In the genomic region with DNA sequence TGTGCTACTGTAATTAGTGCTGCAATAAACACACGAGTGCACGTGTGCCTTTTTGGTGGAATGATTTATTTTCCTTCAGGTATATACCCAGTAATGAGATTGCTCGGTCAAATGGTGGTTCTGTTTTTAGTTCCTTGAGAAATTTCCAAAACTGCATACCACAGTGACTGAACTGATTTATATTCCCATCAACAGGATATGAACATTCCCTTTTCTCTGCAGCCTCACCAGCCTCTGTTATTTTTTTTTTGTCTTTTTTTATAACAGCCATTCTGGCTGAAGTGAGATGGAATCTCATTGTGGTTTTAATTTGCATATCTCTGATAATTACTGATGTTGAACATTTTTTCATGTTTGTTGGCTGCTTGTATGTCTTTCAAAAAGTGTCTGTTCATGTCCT, we compare ENCODE assay signal across 21 cellular contexts.
DNase-seq lines count a peak whose midpoint lies in the region; ATAC-seq, FAIRE-seq and TF ChIP-seq lines count a peak whose summit lies in the region.
"Had no signal": no experiment of that assay in that cellular context is flagged by ENCODE, and none has a peak within 500 bp of the region (broad histone marks: within the 10 kb centered on the region; RNA-seq: fewer than 3 reads in every experiment).

No MANE protein-coding gene starts in this region.

- no peaks in the 10 kb centered on the region for H3K4me1 ChIP-seq in astrocyte (ENCODE audit: insufficient read depth, low read length)
- peaks cover 12% of the 10 kb centered on the region for H3K4me1 ChIP-seq in neural progenitor cell

- TF ChIP-seq CTCF in astrocyte (IDR thresholded peaks at IDR 0.05; ENCODE audit: insufficient read depth, low read depth, low read length) (no peak), neural progenitor cell (IDR thresholded peaks at IDR 0.05) (no peak)

- H3K9me3 Mint-ChIP-seq in astrocyte (ENCODE audit: unreplicated experiment) (no peaks in the 10 kb centered on the region), neural progenitor cell (no peaks in the 10 kb centered on the region)

- H3K36me3 Mint-ChIP-seq in astrocyte (ENCODE audit: low read depth, unreplicated experiment), result peaks cover 2% of the 10 kb centered on the region
- H3K36me3 Mint-ChIP-seq in neural progenitor cell, result no peaks in the 10 kb centered on the region
- H3K36me3 Mint-ChIP-seq: CD4-positive, alpha-beta memory T cell had no signal

- no peak overlapping the region for H3K9ac ChIP-seq in astrocyte (ENCODE audit: low read length)
- no peak overlapping the region for H3K9ac ChIP-seq in neural progenitor cell
- H3K9ac ChIP-seq: GM23248 had no signal

- H3K27ac Mint-ChIP-seq in astrocyte (ENCODE audit: unreplicated experiment), result no peak overlapping the region
- no peak overlapping the region for H3K27ac Mint-ChIP-seq in neural progenitor cell
- H3K27ac Mint-ChIP-seq: CD4-positive, alpha-beta memory T cell had no signal

- H3K4me2 ChIP-seq in astrocyte (ENCODE audit: low read length) (no peak overlapping the region), neural progenitor cell (no peak overlapping the region)

- H3K36me3 ChIP-seq in astrocyte (ENCODE audit: insufficient read depth, low read length) (no peaks in the 10 kb centered on the region), neural progenitor cell (no peaks in the 10 kb centered on the region)

- no peak for FAIRE-seq in astrocyte (lab: Jason Lieb, UNC)
- FAIRE-seq: GM12878, GM19239, H1 had no signal

- H3K4me3 Mint-ChIP-seq in astrocyte (ENCODE audit: unreplicated experiment) (no peak overlapping the region), neural progenitor cell (no peak overlapping the region)
- H3K4me3 Mint-ChIP-seq: CD4-positive, alpha-beta memory T cell had no signal

- H3K9me3 ChIP-seq in astrocyte (ENCODE audit: insufficient read depth, low read depth, low read length), result no peaks in the 10 kb centered on the region
- H3K9me3 ChIP-seq in neural progenitor cell (ENCODE audit: low read depth), result no peaks in the 10 kb centered on the region

- H3K27me3 Mint-ChIP-seq in astrocyte (ENCODE audit: low read depth, unreplicated experiment), result no peaks in the 10 kb centered on the region
- H3K27me3 Mint-ChIP-seq in neural progenitor cell (ENCODE audit: insufficient read depth, low read depth), result no peaks in the 10 kb centered on the region
- H3K27me3 Mint-ChIP-seq: CD4-positive, alpha-beta memory T cell had no signal

- H3F3A ChIP-seq in neural progenitor cell (ENCODE audit: low read depth), result no peaks in the 10 kb centered on the region

- H3K27ac ChIP-seq in astrocyte (ENCODE audit: low read depth, low read length) (no peak overlapping the region), neural progenitor cell (no peak overlapping the region)
- H3K27ac ChIP-seq: GM23248 had no signal

- H2AFZ ChIP-seq in astrocyte (ENCODE audit: low read depth, low read length), result no peak overlapping the region
- peak overlapping the region; percentile 27 for H2AFZ ChIP-seq in neural progenitor cell (replicated peaks)
- H2AFZ ChIP-seq: GM23248 had no signal

- H3K27me3 ChIP-seq in astrocyte (ENCODE audit: insufficient read depth, low read length) (no peaks in the 10 kb centered on the region), neural progenitor cell (no peaks in the 10 kb centered on the region)

- peaks cover 3% of the 10 kb centered on the region for H3K4me1 Mint-ChIP-seq in astrocyte (ENCODE audit: low read depth, unreplicated experiment)
- peaks cover 11% of the 10 kb centered on the region for H3K4me1 Mint-ChIP-seq in neural progenitor cell
- H3K4me1 Mint-ChIP-seq: CD4-positive, alpha-beta memory T cell had no signal

- DNase-seq in A172 (ENCODE audit: low spot score) (peak; percentile 50), EL (peak; percentile 10), astrocyte (ENCODE audit: low read depth) (peak; percentile 16), neural progenitor cell (ENCODE audit: low spot score) (no peak)
- DNase-seq in stimulated activated CD4-positive, alpha-beta T cell treated with anti-CD3 and anti-CD28 coated beads, Interleukin-15, amount 100 ng/mL, for 24 hours, result no peak
- DNase-seq: 8988T; C1 segment of cervical spinal cord; Calu3; CD4-positive, alpha-beta memory T cell; COR-L47; DMS53; DMS79 treated with DMSO at 0.1 percent for 48 hours; GDM1; GM23248; H7; HCEC 1CT had no signal

- H3K79me2 ChIP-seq in astrocyte (ENCODE audit: insufficient read depth, low read length), result no peaks in the 10 kb centered on the region
- H3K79me2 ChIP-seq in neural progenitor cell (ENCODE audit: low read depth), result no peaks in the 10 kb centered on the region

- no peaks in the 10 kb centered on the region for H4K20me1 ChIP-seq in astrocyte (ENCODE audit: insufficient read depth, low read length)
- no peaks in the 10 kb centered on the region for H4K20me1 ChIP-seq in neural progenitor cell (ENCODE audit: low read depth)

- H3K4me3 ChIP-seq in astrocyte (ENCODE audit: insufficient read depth, low read depth, low read length), result no peak overlapping the region
- H3K4me3 ChIP-seq in neural progenitor cell, result no peak overlapping the region
- H3K4me3 ChIP-seq: GM12878, GM23248 had no signal

- no peak for ATAC-seq in HG03135 (IDR thresholded peaks at IDR 0.05; ENCODE audit: unreplicated experiment)
- no peak for ATAC-seq in HG03095 (IDR thresholded peaks at IDR 0.05; ENCODE audit: unreplicated experiment)
- ATAC-seq: GM12878 had no signal

Comparison
In these comparisons a context has a peak if more than half of its experiments do, and no peak if none do; other contexts are left out.
1. DNase-seq: peak in A172 (single experiment), EL (single experiment) and astrocyte (single experiment); none in neural progenitor cell (single experiment) and stimulated activated CD4-positive, alpha-beta T cell treated with anti-CD3 and anti-CD28 coated beads, Interleukin-15, amount 100 ng/mL, for 24 hours (single experiment).